Comparison of ENCODE assay signal across 1 cellular context in the genomic region with DNA sequence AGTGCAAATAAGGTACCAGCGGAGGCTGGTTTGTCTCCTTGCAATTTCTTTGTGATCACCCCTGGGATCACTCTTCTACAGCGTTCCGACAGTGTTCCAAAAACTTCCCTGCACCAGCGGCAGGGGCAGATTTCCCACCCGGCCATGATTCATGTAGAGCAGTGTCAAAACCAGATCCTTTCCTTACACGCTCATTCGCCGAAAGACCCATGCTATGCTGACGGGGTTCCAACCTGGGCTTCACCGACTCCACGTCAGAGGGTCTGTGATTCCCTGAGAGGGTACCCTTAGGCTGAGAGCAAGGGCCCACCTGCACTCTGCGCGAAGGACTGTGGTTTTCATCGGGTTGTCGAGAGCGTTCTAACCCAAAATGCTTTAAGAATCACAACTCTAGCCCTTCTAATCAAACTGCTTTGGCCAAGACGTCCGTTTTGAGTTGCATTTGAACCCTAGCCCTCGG.
A peak's percentile ranks its signal among the peaks of the same experiment; 100 is the strongest.
TF ChIP-seq lines count a peak whose summit lies in the region.

No MANE protein-coding gene starts in this region.

TF ChIP-seq in HepG2, 621 proteins besides CTCF, POLR2A, EP300 and RAD21 (continued from another document and continues in another):
- TF ChIP-seq ARID3A (IDR thresholded peaks at IDR 0.05; ENCODE audit: low read depth, low read length) (no peak), MZF1 (CRISPR knock-in tag; IDR thresholded peaks at IDR 0.05; ENCODE audit: borderline replicate concordance) (no peak), ZNF24 (IDR thresholded peaks at IDR 0.05) (no peak), JARID2 (CRISPR knock-in tag; IDR thresholded peaks at IDR 0.05; ENCODE audit: insufficient replicate concordance) (no peak), HDAC6 (IDR thresholded peaks at IDR 0.05; ENCODE audit: low read depth, low read length) (no peak), MIXL1 (CRISPR knock-in tag; IDR thresholded peaks at IDR 0.05) (no peak), REXO4 (CRISPR knock-in tag; IDR thresholded peaks at IDR 0.05; ENCODE audit: borderline replicate concordance) (no peak), ZNF792 (CRISPR knock-in tag; IDR thresholded peaks at IDR 0.05) (no peak), FOXK1 (CRISPR knock-in tag; IDR thresholded peaks at IDR 0.05; ENCODE audit: borderline replicate concordance, low read depth) (no peak; the same call in 1 of the 2 replicates), ZNF501 (CRISPR knock-in tag; IDR thresholded peaks at IDR 0.05) (no peak), GPBP1L1 (CRISPR knock-in tag; IDR thresholded peaks at IDR 0.05) (no peak), ZNF546 (CRISPR knock-in tag; conservative IDR thresholded peaks at IDR 0.05) (no peak), ARHGAP35 (CRISPR knock-in tag; IDR thresholded peaks at IDR 0.05; ENCODE audit: borderline replicate concordance) (no peak), ZSCAN21 (CRISPR knock-in tag; IDR thresholded peaks at IDR 0.05; ENCODE audit: borderline replicate concordance) (0 out of 2 replicates have a peak, but pooled peaks have one; percentile 13), ZBTB43 (CRISPR knock-in tag; conservative IDR thresholded peaks at IDR 0.05) (peak; percentile 7; the same call in 1 of the 2 replicates), AGO1 (IDR thresholded peaks at IDR 0.05; ENCODE audit: low read depth, low read length, poor library complexity, severe bottlenecking) (no peak), SATB2 (CRISPR knock-in tag; IDR thresholded peaks at IDR 0.05) (0 out of 2 replicates have a peak, but pooled peaks have one; percentile 11), NKX3-1 (CRISPR knock-in tag; IDR thresholded peaks at IDR 0.05) (no peak), XBP1 (CRISPR knock-in tag; IDR thresholded peaks at IDR 0.05) (no peak), PLRG1 (conservative IDR thresholded peaks at IDR 0.05) (no peak), HDAC1 (CRISPR knock-in tag; IDR thresholded peaks at IDR 0.05) (no peak), KDM3A (CRISPR knock-in tag; IDR thresholded peaks at IDR 0.05; ENCODE audit: low read depth) (no peak), BRD4 (CRISPR knock-in tag; IDR thresholded peaks at IDR 0.05) (0 out of 2 replicates have a peak, but pooled peaks have one; percentile 66), ATM (IDR thresholded peaks at IDR 0.05; ENCODE audit: borderline replicate concordance) (no peak), ZBTB3 (CRISPR knock-in tag; IDR thresholded peaks at IDR 0.05; ENCODE audit: borderline replicate concordance, low read depth) (no peak), ZNF432 (CRISPR knock-in tag; IDR thresholded peaks at IDR 0.05; ENCODE audit: borderline replicate concordance) (no peak), HOXA5 (CRISPR knock-in tag; IDR thresholded peaks at IDR 0.05) (no peak), TARDBP (CRISPR knock-in tag; IDR thresholded peaks at IDR 0.05) (no peak), MTF2 (CRISPR knock-in tag; IDR thresholded peaks at IDR 0.05; ENCODE audit: borderline replicate concordance) (0 out of 2 replicates have a peak, but pooled peaks have one; percentile 52), FOXA3 (CRISPR knock-in tag; IDR thresholded peaks at IDR 0.05) (no peak), GATA4 (IDR thresholded peaks at IDR 0.05; ENCODE audit: borderline replicate concordance, low read depth) (no peak), ATF5 (CRISPR knock-in tag; IDR thresholded peaks at IDR 0.05; ENCODE audit: low read depth) (0 out of 2 replicates have a peak, but pooled peaks have one; percentile 66), ZNF296 (CRISPR knock-in tag; conservative IDR thresholded peaks at IDR 0.05) (no peak), ZNF33A (CRISPR knock-in tag; IDR thresholded peaks at IDR 0.05; ENCODE audit: borderline replicate concordance) (no peak), AHR (CRISPR knock-in tag; IDR thresholded peaks at IDR 0.05) (0 out of 2 replicates have a peak, but pooled peaks have one; percentile 17), SP140L (CRISPR knock-in tag; IDR thresholded peaks at IDR 0.05; ENCODE audit: borderline replicate concordance) (no peak), ZNF557 (CRISPR knock-in tag; IDR thresholded peaks at IDR 0.05) (no peak; the same call in 1 of the 2 replicates), TAF15 (IDR thresholded peaks at IDR 0.05; ENCODE audit: low read depth, low read length, poor library complexity, severe bottlenecking) (no peak), ZNF317 (CRISPR knock-in tag; IDR thresholded peaks at IDR 0.05) (0 out of 2 replicates have a peak, but pooled peaks have one; percentile 10), SRF (IDR thresholded peaks at IDR 0.05; ENCODE audit: low read depth, low read length) (no peak)
- TF ChIP-seq, protein P1, sequence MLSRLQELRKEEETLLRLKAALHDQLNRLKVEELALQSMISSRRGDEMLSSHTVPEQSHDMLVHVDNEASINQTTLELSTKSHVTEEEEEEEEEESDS (CRISPR knock-in tag; IDR thresholded peaks at IDR 0.05; ENCODE audit: borderline replicate concordance), result no peak
- TF ChIP-seq, protein P2, sequence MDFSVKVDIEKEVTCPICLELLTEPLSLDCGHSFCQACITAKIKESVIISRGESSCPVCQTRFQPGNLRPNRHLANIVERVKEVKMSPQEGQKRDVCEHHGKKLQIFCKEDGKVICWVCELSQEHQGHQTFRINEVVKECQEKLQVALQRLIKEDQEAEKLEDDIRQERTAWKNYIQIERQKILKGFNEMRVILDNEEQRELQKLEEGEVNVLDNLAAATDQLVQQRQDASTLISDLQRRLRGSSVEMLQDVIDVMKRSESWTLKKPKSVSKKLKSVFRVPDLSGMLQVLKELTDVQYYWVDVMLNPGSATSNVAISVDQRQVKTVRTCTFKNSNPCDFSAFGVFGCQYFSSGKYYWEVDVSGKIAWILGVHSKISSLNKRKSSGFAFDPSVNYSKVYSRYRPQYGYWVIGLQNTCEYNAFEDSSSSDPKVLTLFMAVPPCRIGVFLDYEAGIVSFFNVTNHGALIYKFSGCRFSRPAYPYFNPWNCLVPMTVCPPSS (IDR thresholded peaks at IDR 0.05), result no peak
- TF ChIP-seq, protein P3, sequence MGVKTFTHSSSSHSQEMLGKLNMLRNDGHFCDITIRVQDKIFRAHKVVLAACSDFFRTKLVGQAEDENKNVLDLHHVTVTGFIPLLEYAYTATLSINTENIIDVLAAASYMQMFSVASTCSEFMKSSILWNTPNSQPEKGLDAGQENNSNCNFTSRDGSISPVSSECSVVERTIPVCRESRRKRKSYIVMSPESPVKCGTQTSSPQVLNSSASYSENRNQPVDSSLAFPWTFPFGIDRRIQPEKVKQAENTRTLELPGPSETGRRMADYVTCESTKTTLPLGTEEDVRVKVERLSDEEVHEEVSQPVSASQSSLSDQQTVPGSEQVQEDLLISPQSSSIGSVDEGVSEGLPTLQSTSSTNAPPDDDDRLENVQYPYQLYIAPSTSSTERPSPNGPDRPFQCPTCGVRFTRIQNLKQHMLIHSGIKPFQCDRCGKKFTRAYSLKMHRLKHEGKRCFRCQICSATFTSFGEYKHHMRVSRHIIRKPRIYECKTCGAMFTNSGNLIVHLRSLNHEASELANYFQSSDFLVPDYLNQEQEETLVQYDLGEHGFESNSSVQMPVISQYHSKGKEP (CRISPR knock-in tag; IDR thresholded peaks at IDR 0.05), result no peak
- TF ChIP-seq, protein P4, sequence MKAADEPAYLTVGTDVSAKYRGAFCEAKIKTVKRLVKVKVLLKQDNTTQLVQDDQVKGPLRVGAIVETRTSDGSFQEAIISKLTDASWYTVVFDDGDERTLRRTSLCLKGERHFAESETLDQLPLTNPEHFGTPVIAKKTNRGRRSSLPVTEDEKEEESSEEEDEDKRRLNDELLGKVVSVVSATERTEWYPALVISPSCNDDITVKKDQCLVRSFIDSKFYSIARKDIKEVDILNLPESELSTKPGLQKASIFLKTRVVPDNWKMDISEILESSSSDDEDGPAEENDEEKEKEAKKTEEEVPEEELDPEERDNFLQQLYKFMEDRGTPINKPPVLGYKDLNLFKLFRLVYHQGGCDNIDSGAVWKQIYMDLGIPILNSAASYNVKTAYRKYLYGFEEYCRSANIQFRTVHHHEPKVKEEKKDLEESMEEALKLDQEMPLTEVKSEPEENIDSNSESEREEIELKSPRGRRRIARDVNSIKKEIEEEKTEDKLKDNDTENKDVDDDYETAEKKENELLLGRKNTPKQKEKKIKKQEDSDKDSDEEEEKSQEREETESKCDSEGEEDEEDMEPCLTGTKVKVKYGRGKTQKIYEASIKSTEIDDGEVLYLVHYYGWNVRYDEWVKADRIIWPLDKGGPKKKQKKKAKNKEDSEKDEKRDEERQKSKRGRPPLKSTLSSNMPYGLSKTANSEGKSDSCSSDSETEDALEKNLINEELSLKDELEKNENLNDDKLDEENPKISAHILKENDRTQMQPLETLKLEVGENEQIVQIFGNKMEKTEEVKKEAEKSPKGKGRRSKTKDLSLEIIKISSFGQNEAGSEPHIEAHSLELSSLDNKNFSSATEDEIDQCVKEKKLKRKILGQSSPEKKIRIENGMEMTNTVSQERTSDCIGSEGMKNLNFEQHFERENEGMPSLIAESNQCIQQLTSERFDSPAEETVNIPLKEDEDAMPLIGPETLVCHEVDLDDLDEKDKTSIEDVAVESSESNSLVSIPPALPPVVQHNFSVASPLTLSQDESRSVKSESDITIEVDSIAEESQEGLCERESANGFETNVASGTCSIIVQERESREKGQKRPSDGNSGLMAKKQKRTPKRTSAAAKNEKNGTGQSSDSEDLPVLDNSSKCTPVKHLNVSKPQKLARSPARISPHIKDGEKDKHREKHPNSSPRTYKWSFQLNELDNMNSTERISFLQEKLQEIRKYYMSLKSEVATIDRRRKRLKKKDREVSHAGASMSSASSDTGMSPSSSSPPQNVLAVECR (CRISPR knock-in tag; IDR thresholded peaks at IDR 0.05; ENCODE audit: borderline replicate concordance), result no peak
- TF ChIP-seq, protein P5, sequence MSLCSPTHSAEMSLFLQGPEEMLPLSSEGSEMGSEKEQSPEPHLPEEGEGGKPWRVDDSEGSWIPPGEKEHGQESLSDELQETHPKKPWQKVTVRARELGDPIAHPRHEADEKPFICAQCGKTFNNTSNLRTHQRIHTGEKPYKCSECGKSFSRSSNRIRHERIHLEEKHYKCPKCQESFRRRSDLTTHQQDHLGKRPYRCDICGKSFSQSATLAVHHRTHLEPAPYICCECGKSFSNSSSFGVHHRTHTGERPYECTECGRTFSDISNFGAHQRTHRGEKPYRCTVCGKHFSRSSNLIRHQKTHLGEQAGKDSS (CRISPR knock-in tag; IDR thresholded peaks at IDR 0.05; ENCODE audit: borderline replicate concordance, low read depth), result no peak
- TF ChIP-seq, protein P6, sequence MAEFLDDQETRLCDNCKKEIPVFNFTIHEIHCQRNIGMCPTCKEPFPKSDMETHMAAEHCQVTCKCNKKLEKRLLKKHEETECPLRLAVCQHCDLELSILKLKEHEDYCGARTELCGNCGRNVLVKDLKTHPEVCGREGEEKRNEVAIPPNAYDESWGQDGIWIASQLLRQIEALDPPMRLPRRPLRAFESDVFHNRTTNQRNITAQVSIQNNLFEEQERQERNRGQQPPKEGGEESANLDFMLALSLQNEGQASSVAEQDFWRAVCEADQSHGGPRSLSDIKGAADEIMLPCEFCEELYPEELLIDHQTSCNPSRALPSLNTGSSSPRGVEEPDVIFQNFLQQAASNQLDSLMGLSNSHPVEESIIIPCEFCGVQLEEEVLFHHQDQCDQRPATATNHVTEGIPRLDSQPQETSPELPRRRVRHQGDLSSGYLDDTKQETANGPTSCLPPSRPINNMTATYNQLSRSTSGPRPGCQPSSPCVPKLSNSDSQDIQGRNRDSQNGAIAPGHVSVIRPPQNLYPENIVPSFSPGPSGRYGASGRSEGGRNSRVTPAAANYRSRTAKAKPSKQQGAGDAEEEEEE (CRISPR knock-in tag; IDR thresholded peaks at IDR 0.05; ENCODE audit: borderline replicate concordance), result 0 out of 2 replicates have a peak, but pooled peaks have one; percentile 64
- TF ChIP-seq, protein P7, sequence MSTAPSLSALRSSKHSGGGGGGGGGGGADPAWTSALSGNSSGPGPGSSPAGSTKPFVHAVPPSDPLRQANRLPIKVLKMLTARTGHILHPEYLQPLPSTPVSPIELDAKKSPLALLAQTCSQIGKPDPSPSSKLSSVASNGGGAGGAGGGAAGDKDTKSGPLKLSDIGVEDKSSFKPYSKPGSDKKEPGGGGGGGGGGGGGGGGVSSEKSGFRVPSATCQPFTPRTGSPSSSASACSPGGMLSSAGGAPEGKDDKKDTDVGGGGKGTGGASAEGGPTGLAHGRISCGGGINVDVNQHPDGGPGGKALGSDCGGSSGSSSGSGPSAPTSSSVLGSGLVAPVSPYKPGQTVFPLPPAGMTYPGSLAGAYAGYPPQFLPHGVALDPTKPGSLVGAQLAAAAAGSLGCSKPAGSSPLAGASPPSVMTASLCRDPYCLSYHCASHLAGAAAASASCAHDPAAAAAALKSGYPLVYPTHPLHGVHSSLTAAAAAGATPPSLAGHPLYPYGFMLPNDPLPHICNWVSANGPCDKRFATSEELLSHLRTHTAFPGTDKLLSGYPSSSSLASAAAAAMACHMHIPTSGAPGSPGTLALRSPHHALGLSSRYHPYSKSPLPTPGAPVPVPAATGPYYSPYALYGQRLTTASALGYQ (CRISPR knock-in tag; IDR thresholded peaks at IDR 0.05), result no peak
